16 cellular contexts compared by ENCODE assay signal in genomic region chr4:142351958-142352357, GRCh38.
DNase-seq lines count a peak whose midpoint lies in the region; ATAC-seq and TF ChIP-seq lines count a peak whose summit lies in the region.
"Had no signal": no experiment of that assay in that cellular context is flagged by ENCODE, and none has a peak within 500 bp of the region (broad histone marks: within the 10 kb centered on the region; RNA-seq: fewer than 3 reads in every experiment).

No MANE protein-coding gene starts in this region.

- no peaks in the 10 kb centered on the region for H4K20me1 ChIP-seq in fibroblast of lung (ENCODE audit: control insufficient read depth, extremely low read depth, insufficient read depth, low read length)

- peaks cover 96% of the 10 kb centered on the region for H3K4me1 Mint-ChIP-seq in activated T-cell treated with anti-CD3 and anti-CD28 coated beads, Interleukin-2, amount 50 U/mL, for 4 hours (ENCODE audit: low read depth)
- peaks cover 91% of the 10 kb centered on the region for H3K4me1 Mint-ChIP-seq in activated CD4-positive, alpha-beta memory T cell treated with anti-CD3 and anti-CD28 coated beads, Interleukin-2, amount 10 ng/mL, durations not matched to agents 7 days and 5 days

- H3K9me3 ChIP-seq in fibroblast of lung (ENCODE audit: control insufficient read depth, insufficient read depth, low read depth, low read length), result no peaks in the 10 kb centered on the region
- no peaks in the 10 kb centered on the region for H3K9me3 ChIP-seq in skeletal muscle tissue (ENCODE audit: control insufficient read depth in 3 of 3, low read length in 3 of 3)

- no peaks in the 10 kb centered on the region for H3K27me3 ChIP-seq in fibroblast of lung (ENCODE audit: control insufficient read depth, insufficient read depth, low read length)
- no peaks in the 10 kb centered on the region for H3K27me3 ChIP-seq in skeletal muscle tissue (ENCODE audit: control insufficient read depth in 3 of 3, insufficient read depth in 3 of 3, low read length in 3 of 3)
- H3K27me3 ChIP-seq: cardiac muscle cell had no signal

- peak overlapping the region; percentile 54 for H3K4me3 Mint-ChIP-seq in activated T-cell treated with anti-CD3 and anti-CD28 coated beads, Interleukin-2, amount 50 U/mL, for 4 hours
- peak overlapping the region; percentile 24 for H3K4me3 Mint-ChIP-seq in activated CD4-positive, alpha-beta memory T cell treated with anti-CD3 and anti-CD28 coated beads, Interleukin-2, amount 10 ng/mL, durations not matched to agents 7 days and 5 days
- H3K4me3 Mint-ChIP-seq: H9; natural killer cell treated with Interleukin-12 subunit alpha and Interleukin-12 subunit beta and Interleukin-15 and Interleukin-18, amount 100 ng/mL, for 72 hours; type B pancreatic cell had no signal

- peak overlapping the region; percentile 34 for H2AFZ ChIP-seq in fibroblast of lung (ENCODE audit: low read length)

- no peaks in the 10 kb centered on the region for H3K4me1 ChIP-seq in fibroblast of lung (ENCODE audit: control insufficient read depth, extremely low read depth, insufficient read depth, low read length)
- peaks cover 17 to 29% (median 21%) of the 10 kb centered on the region in 3 donors for H3K4me1 ChIP-seq in skeletal muscle tissue (ENCODE audit: control insufficient read depth in 3 of 3, insufficient read depth in 3 of 3, low read length in 3 of 3)

- H3K9ac ChIP-seq in fibroblast of lung (ENCODE audit: insufficient read depth, low read length) (no peak overlapping the region), skeletal muscle tissue (ENCODE audit: low read depth in 1 of 3, low read length in 3 of 3) (peak overlapping the region in 1 of 3 donors; percentile 61)

- TF ChIP-seq CTCF in fibroblast of lung (conservative IDR thresholded peaks at IDR 0.05 in 1 of 2, IDR thresholded peaks at IDR 0.05 in 1 of 2; ENCODE audit: low read depth in 1 of 2, low read length in 2 of 2), result no peak

- no peak for DNase-seq in activated T-cell treated with anti-CD3 and anti-CD28 coated beads, Interleukin-2, amount 50 U/mL, for 4 hours
- DNase-seq in activated T-cell treated with anti-CD3 and anti-CD28 coated beads, Interleukin-2, amount 50 U/mL, for 48 hours, result no peak
- no peak for DNase-seq in activated CD4-positive, alpha-beta memory T cell treated with anti-CD3 and anti-CD28 coated beads, Interleukin-2, amount 10 ng/mL, durations not matched to agents 7 days and 5 days
- peak in 1 of 2 donors; percentile 40 for DNase-seq in fibroblast of lung (ENCODE audit: low read depth in 2 of 2)
- DNase-seq in NCI-H69 (lab: John Stamatoyannopoulos, UW), result no peak
- DNase-seq: H9, islet precursor cell, PC-3, small intestine, T-helper 9 cell had no signal

- ATAC-seq in activated T-cell treated with anti-CD3 and anti-CD28 coated beads, Interleukin-2, amount 50 U/mL, for 4 hours, result no peak
- ATAC-seq in HG03175 (IDR thresholded peaks at IDR 0.05; ENCODE audit: unreplicated experiment) (no peak), HG02852 (IDR thresholded peaks at IDR 0.05; ENCODE audit: unreplicated experiment) (no peak)
- ATAC-seq: natural killer cell treated with Interleukin-12 subunit alpha and Interleukin-12 subunit beta and Interleukin-15 and Interleukin-18, amount 100 ng/mL, for 72 hours; PC-3 had no signal

- H3K27me3 Mint-ChIP-seq in activated T-cell treated with anti-CD3 and anti-CD28 coated beads, Interleukin-2, amount 50 U/mL, for 4 hours (ENCODE audit: low read depth), result no peaks in the 10 kb centered on the region
- no peaks in the 10 kb centered on the region for H3K27me3 Mint-ChIP-seq in activated CD4-positive, alpha-beta memory T cell treated with anti-CD3 and anti-CD28 coated beads, Interleukin-2, amount 10 ng/mL, durations not matched to agents 7 days and 5 days
- H3K27me3 Mint-ChIP-seq: natural killer cell treated with Interleukin-12 subunit alpha and Interleukin-12 subunit beta and Interleukin-15 and Interleukin-18, amount 100 ng/mL, for 72 hours; type B pancreatic cell had no signal

- H3K9me3 Mint-ChIP-seq in activated T-cell treated with anti-CD3 and anti-CD28 coated beads, Interleukin-2, amount 50 U/mL, for 4 hours, result no peaks in the 10 kb centered on the region
- H3K9me3 Mint-ChIP-seq in activated CD4-positive, alpha-beta memory T cell treated with anti-CD3 and anti-CD28 coated beads, Interleukin-2, amount 10 ng/mL, durations not matched to agents 7 days and 5 days, result no peaks in the 10 kb centered on the region
- H3K9me3 Mint-ChIP-seq: H9; natural killer cell treated with Interleukin-12 subunit alpha and Interleukin-12 subunit beta and Interleukin-15 and Interleukin-18, amount 100 ng/mL, for 72 hours; type B pancreatic cell had no signal

- H3K36me3 ChIP-seq in fibroblast of lung (ENCODE audit: control insufficient read depth, insufficient read depth, low read length), result no peaks in the 10 kb centered on the region
- H3K36me3 ChIP-seq in skeletal muscle tissue (ENCODE audit: control insufficient read depth in 3 of 3, insufficient read depth in 3 of 3, low read length in 3 of 3), result no peaks in the 10 kb centered on the region
- H3K36me3 ChIP-seq: cardiac muscle cell had no signal

- no peaks in the 10 kb centered on the region for H3K79me2 ChIP-seq in fibroblast of lung (ENCODE audit: control insufficient read depth, insufficient read depth, low read length)

- CTCF ChIA-PET in activated CD4-positive, alpha-beta memory T cell treated with anti-CD3 and anti-CD28 coated beads, Interleukin-2, amount 10 ng/mL, durations not matched to agents 7 days and 5 days (lab: Charles Lee), result interaction anchor here (0.8 to 7.3 kb wide), 11 partner anchors 9 to 368 kb away, joined by 3 to 70 read pairs (median 10); no protein-coding TSS in a partner anchor

- H3K4me3 ChIP-seq in fibroblast of lung (replicated peaks in 1 of 4; ENCODE audit: control extremely low read depth in 1 of 4, insufficient read depth in 1 of 4, low read depth in 3 of 4, low read length in 4 of 4), result peak overlapping the region in 2 of 4 experiments; percentile 7 to 42
- H3K4me3 ChIP-seq in skeletal muscle tissue (ENCODE audit: low read length in 3 of 3), result peak overlapping the region in 1 of 3 donors; percentile 1
- H3K4me3 ChIP-seq: cardiac muscle cell had no signal

- peaks cover 15% of the 10 kb centered on the region for H3K36me3 Mint-ChIP-seq in activated T-cell treated with anti-CD3 and anti-CD28 coated beads, Interleukin-2, amount 50 U/mL, for 4 hours (ENCODE audit: insufficient read depth)
- H3K36me3 Mint-ChIP-seq in activated CD4-positive, alpha-beta memory T cell treated with anti-CD3 and anti-CD28 coated beads, Interleukin-2, amount 10 ng/mL, durations not matched to agents 7 days and 5 days (ENCODE audit: low read depth), result peaks cover 11% of the 10 kb centered on the region
- H3K36me3 Mint-ChIP-seq: natural killer cell treated with Interleukin-12 subunit alpha and Interleukin-12 subunit beta and Interleukin-15 and Interleukin-18, amount 100 ng/mL, for 72 hours; type B pancreatic cell had no signal

- H3K27ac ChIP-seq in fibroblast of lung (ENCODE audit: insufficient read depth, low read length) (no peak overlapping the region), skeletal muscle tissue (ENCODE audit: low read depth, low read length) (peak overlapping the region; percentile 41)
- H3K27ac ChIP-seq: cardiac muscle cell had no signal

- peak overlapping the region; percentile 65 for H3K4me2 ChIP-seq in fibroblast of lung (ENCODE audit: extremely low read depth, insufficient read depth, low read length)

- H3K27ac Mint-ChIP-seq in activated CD4-positive, alpha-beta memory T cell treated with anti-CD3 and anti-CD28 coated beads, Interleukin-2, amount 10 ng/mL, durations not matched to agents 7 days and 5 days, result no peak overlapping the region
- H3K27ac Mint-ChIP-seq: H9, type B pancreatic cell had no signal

- POLR2A ChIA-PET in activated CD4-positive, alpha-beta memory T cell treated with anti-CD3 and anti-CD28 coated beads, Interleukin-2, amount 10 ng/mL, durations not matched to agents 7 days and 5 days (lab: Charles Lee), result interaction anchor here (0.9 to 7.3 kb wide), 3 partner anchors 52 to 216 kb away, joined by 3 to 119 read pairs (median 5); no protein-coding TSS in a partner anchor
